ENCODE assay signal across 13 cellular contexts in genomic region chr6:30888472-30889137, GRCh38. TPM values are rescaled to one million over a fixed set of nuclear protein-coding genes. Genes with fewer than 3 reads are reported as not detected.
A peak's percentile ranks its signal among the peaks of the same experiment; 100 is the strongest.
DNase-seq lines count a peak whose midpoint lies in the region; ATAC-seq, FAIRE-seq and TF ChIP-seq lines count a peak whose summit lies in the region.
"Had no signal": no experiment of that assay in that cellular context is flagged by ENCODE, and none has a peak within 500 bp of the region (broad histone marks: within the 10 kb centered on the region; RNA-seq: fewer than 3 reads in every experiment).

No MANE protein-coding gene starts in this region.

- H3K36me3 ChIP-seq in brain microvascular endothelial cell (replicated peaks) (no peaks in the 10 kb centered on the region), keratinocyte (ENCODE audit: control insufficient read depth in 2 of 2, extremely low read depth in 1 of 2, insufficient read depth in 2 of 2, low read length in 2 of 2) (peaks cover 43 to 45% of the 10 kb centered on the region in 2 experiments), tibial nerve (peaks cover 0 to 40% (median 3%) of the 10 kb centered on the region in 3 donors), heart right ventricle (peaks cover 0 to 46% (median 5%) of the 10 kb centered on the region in 9 donors)

- peaks cover 8% of the 10 kb centered on the region for H3K9me1 ChIP-seq in keratinocyte (ENCODE audit: control insufficient read depth, extremely low read depth, insufficient read depth, low read length)

- in situ Hi-C loops in brain microvascular endothelial cell (cut with HindIII; ENCODE audit: low pct_ligation_motif_present, low sequenced_read_pairs) = no loop called here

- peaks cover 30% of the 10 kb centered on the region for H4K20me1 ChIP-seq in keratinocyte (ENCODE audit: control insufficient read depth, extremely low read depth, insufficient read depth, low read length)

- intact Hi-C loops in heart right ventricle (cut with DNase I) = loop anchor here in 3 of 10 donors (5.0 to 10.0 kb wide), 3 partner anchors 146 to 204 kb away; partner anchors contain the start of genes FLOT1 (in 1 of the 3), IER3 (in 1 of the 3) and PPP1R18 (in 1 of the 3)

- TF ChIP-seq CTCF in brain microvascular endothelial cell (IDR thresholded peaks at IDR 0.05; ENCODE audit: low read depth, low read length, missing control alignments) (no peak), keratinocyte (optimal IDR thresholded peaks at IDR 0.05 in 1 of 3, IDR thresholded peaks at IDR 0.05 in 1 of 3, conservative IDR thresholded peaks at IDR 0.05 in 1 of 3; ENCODE audit: extremely low read depth in 1 of 3, insufficient read depth in 2 of 3, low read length in 3 of 3) (no peak), tibial nerve (IDR thresholded peaks at IDR 0.05) (no peak), heart right ventricle (IDR thresholded peaks at IDR 0.05) (no peak)

- H3K27me3 ChIP-seq in brain microvascular endothelial cell (replicated peaks) (no peaks in the 10 kb centered on the region), keratinocyte (ENCODE audit: control insufficient read depth, extremely low read depth, insufficient read depth, low read length) (no peaks in the 10 kb centered on the region), tibial nerve (no peaks in the 10 kb centered on the region), heart right ventricle (peaks cover 0 to 20% (median 0%) of the 10 kb centered on the region in 7 donors)

- no peak for ATAC-seq in heart right ventricle

- WGBS in tibial nerve, 2 donors = 68 to 74% methylated on average over 7 to 8 of the region's 8 CpGs
- WGBS in heart right ventricle, 2 donors = 89 to 91% methylated on average over 8 of the region's 8 CpGs

- no peak for TF ChIP-seq EP300 in tibial nerve (IDR thresholded peaks at IDR 0.05)

- H3K4me3 ChIP-seq in brain microvascular endothelial cell (ENCODE audit: low read depth, low read length) (no peak overlapping the region), keratinocyte (ENCODE audit: control insufficient read depth in 2 of 3, extremely low read depth in 1 of 3, insufficient read depth in 2 of 3, low read depth in 1 of 3, low read length in 3 of 3) (no peak overlapping the region), tibial nerve (no peak overlapping the region), heart right ventricle (no peak overlapping the region)

- H3K4me2 ChIP-seq in keratinocyte (ENCODE audit: control insufficient read depth, extremely low read depth, insufficient read depth, low read depth, low read length) = no peak overlapping the region

- no peak overlapping the region for H2AFZ ChIP-seq in keratinocyte (ENCODE audit: control insufficient read depth, low read length)

- peaks cover 83% of the 10 kb centered on the region for H3K79me2 ChIP-seq in keratinocyte (ENCODE audit: control insufficient read depth, insufficient read depth, low read length)

- H3K4me1 ChIP-seq in keratinocyte (ENCODE audit: control insufficient read depth, extremely low read depth, insufficient read depth, low read length) (peaks cover 55% of the 10 kb centered on the region), tibial nerve (peaks cover 0 to 62% (median 41%) of the 10 kb centered on the region in 4 donors), heart right ventricle (peaks cover 9 to 49% (median 26%) of the 10 kb centered on the region in 9 donors)

- no peaks in the 10 kb centered on the region for H3K9me3 ChIP-seq in keratinocyte (ENCODE audit: control insufficient read depth, low read depth, low read length)
- H3K9me3 ChIP-seq in tibial nerve = no peaks in the 10 kb centered on the region
- H3K9me3 ChIP-seq in heart right ventricle = no peaks in the 10 kb centered on the region

- no peak for TF ChIP-seq POLR2A in tibial nerve (IDR thresholded peaks at IDR 0.05)

- peak; percentile 6 for DNase-seq in activated CD8-positive, alpha-beta memory T cell treated with anti-CD3 and anti-CD28 coated beads, Interleukin-2, amount 50 U/mL, for 4 hours
- no peak for DNase-seq in activated CD8-positive, alpha-beta memory T cell treated with anti-CD3 and anti-CD28 coated beads for 24 hours
- DNase-seq in brain microvascular endothelial cell = peak; percentile 63
- no peak for DNase-seq in keratinocyte (ENCODE audit: low read depth, low spot score)
- DNase-seq in tibial nerve (ENCODE audit: low spot score in 2 of 2) = no peak
- no peak for DNase-seq in iPS-NIHi7 (ENCODE audit: extremely low spot score)
- no peak for DNase-seq in heart right ventricle
- DNase-seq in HTR-8/SVneo (ENCODE audit: insufficient read length, low spot score) = no peak
- DNase-seq: ACHN, KG1, NCI-H524 had no signal

- FAIRE-seq in keratinocyte (lab: Jason Lieb, UNC) (no peak), HTR-8/SVneo (lab: Jason Lieb, UNC) (no peak)
- FAIRE-seq: islet of Langerhans had no signal

- H3K27ac ChIP-seq in brain microvascular endothelial cell (peak overlapping the region; percentile 49), keratinocyte (ENCODE audit: control insufficient read depth, insufficient read depth, low read length) (peak overlapping the region; percentile 25), tibial nerve (peak overlapping the region in 3 of 4 donors; percentile 47 to 98 (median 60)), heart right ventricle (no peak overlapping the region)

- dilution Hi-C loops in keratinocyte (cut with MboI; ENCODE audit: extremely low pct_ligation_motif_present, low sequenced_read_pairs) = no loop called here

- no peak overlapping the region for H3K9ac ChIP-seq in keratinocyte (ENCODE audit: control insufficient read depth, extremely low read depth, insufficient read depth, low read length)

RNA-seq across cellular contexts. Expression of gene DDR1, which starts 4.3 kb away (rescaled TPM):
- polyA plus RNA-seq in keratinocyte (104 to 178 TPM (median 152 TPM) in 3 replicates), heart right ventricle (10 to 100 TPM in 1 of 2 donors, 1 to 10 TPM in 1; 7.3 to 12.1 TPM)
- 28.2 TPM for polyA plus RNA-seq in keratinocyte (2011; ENCODE audit: low read depth)
- polyA plus RNA-seq in keratinocyte (2011; cell fraction: cytosol; rRNA removed) = 52.6 and 78.8 TPM in 2 replicates
- 361 and 438 TPM in 2 replicates for polyA plus RNA-seq in keratinocyte (2011; cell fraction: nucleus; rRNA removed)
- 113 and 227 TPM in 2 replicates for polyA plus RNA-seq in keratinocyte (2012; ENCODE audit: low replicate concordance)
- 175 to 367 TPM (median 287 TPM) in 3 replicates for polyA minus RNA-seq in keratinocyte
- polyA minus RNA-seq in keratinocyte (2011; cell fraction: cytosol; rRNA and poly(A)+ RNA removed) = 399 TPM
- polyA minus RNA-seq in keratinocyte (2011; cell fraction: nucleus; rRNA and poly(A)+ RNA removed) = 550 and 554 TPM in 2 replicates
- total RNA-seq in tibial nerve (10 to 100 TPM; 36.7 to 60.1 (median 39.8) TPM), heart right ventricle (10 to 100 TPM; 15.5 to 49.2 (median 26.9) TPM)

RNA-seq across cellular contexts. Expression of gene GTF2H4, which starts 19.4 kb away (rescaled TPM):
- 34.2 to 44.0 TPM (median 38.7 TPM) in 3 replicates for polyA plus RNA-seq in keratinocyte
- 7.2 TPM for polyA plus RNA-seq in keratinocyte (2011; ENCODE audit: low read depth)
- 24.4 and 25.0 TPM in 2 replicates for polyA plus RNA-seq in keratinocyte (2011; cell fraction: cytosol; rRNA removed)
- polyA plus RNA-seq in keratinocyte (2011; cell fraction: nucleus; rRNA removed) = 68.9 and 72.9 TPM in 2 replicates
- 21.9 and 32.3 TPM in 2 replicates for polyA plus RNA-seq in keratinocyte (2012; ENCODE audit: low replicate concordance)
- polyA minus RNA-seq in keratinocyte = 18.1 to 28.5 TPM (median 19.3 TPM) in 3 replicates
- polyA minus RNA-seq in keratinocyte (2011; cell fraction: cytosol; rRNA and poly(A)+ RNA removed) = 21.5 TPM
- polyA minus RNA-seq in keratinocyte (2011; cell fraction: nucleus; rRNA and poly(A)+ RNA removed) = 22.3 and 29.5 TPM in 2 replicates
- total RNA-seq in tibial nerve = 10 to 100 TPM in 2 of 4 donors, 1 to 10 TPM in 2; 2.2 to 25.2 (median 10.1) TPM
- 10 to 100 TPM in 8 of 10 donors, 1 to 10 TPM in 2; 8.3 to 25.1 (median 12.5) TPM for total RNA-seq in heart right ventricle
- 10 to 100 TPM; 15.9 to 27.0 TPM for polyA plus RNA-seq in heart right ventricle

RNA-seq across cellular contexts. Expression of gene VARS2, which starts 25.4 kb away (rescaled TPM):
- polyA plus RNA-seq in keratinocyte (12.8 to 14.3 TPM (median 13.8 TPM) in 3 replicates), heart right ventricle (10 to 100 TPM in 1 of 2 donors, 1 to 10 TPM in 1; 9.3 to 26.0 TPM)
- polyA plus RNA-seq in keratinocyte (2011; ENCODE audit: low read depth) = 5.3 TPM
- polyA plus RNA-seq in keratinocyte (2011; cell fraction: cytosol; rRNA removed) = 5.0 and 7.4 TPM in 2 replicates
- 32.6 and 37.0 TPM in 2 replicates for polyA plus RNA-seq in keratinocyte (2011; cell fraction: nucleus; rRNA removed)
- 15.4 and 19.5 TPM in 2 replicates for polyA plus RNA-seq in keratinocyte (2012; ENCODE audit: low replicate concordance)
- polyA minus RNA-seq in keratinocyte = 17.2 to 22.0 TPM (median 20.2 TPM) in 3 replicates
- polyA minus RNA-seq in keratinocyte (2011; cell fraction: cytosol; rRNA and poly(A)+ RNA removed) = 17.5 TPM
- polyA minus RNA-seq in keratinocyte (2011; cell fraction: nucleus; rRNA and poly(A)+ RNA removed) = 18.7 and 24.1 TPM in 2 replicates
- total RNA-seq in tibial nerve (10 to 100 TPM; 22.6 to 26.2 (median 24.7) TPM), heart right ventricle (10 to 100 TPM; 13.4 to 28.4 (median 22.5) TPM)

RNA-seq across cellular contexts. Expression of gene SFTA2, which starts 43.4 kb away (rescaled TPM):
- not detected in 3 replicates for polyA plus RNA-seq in keratinocyte
- not detected for polyA plus RNA-seq in keratinocyte (2011; ENCODE audit: low read depth)
- not detected in 2 replicates for polyA plus RNA-seq in keratinocyte (2011; cell fraction: cytosol; rRNA removed)
- polyA plus RNA-seq in keratinocyte (2011; cell fraction: nucleus; rRNA removed) = not detected in 2 replicates
- 0.54 TPM in 1 of 2 replicates, not detected in the other for polyA plus RNA-seq in keratinocyte (2012; ENCODE audit: low replicate concordance)
- polyA minus RNA-seq in keratinocyte = 0.43 TPM in 1 of 3 replicates, not detected in the others
- polyA minus RNA-seq in keratinocyte (2011; cell fraction: cytosol; rRNA and poly(A)+ RNA removed) = not detected
- polyA minus RNA-seq in keratinocyte (2011; cell fraction: nucleus; rRNA and poly(A)+ RNA removed) = not detected in 2 replicates
- not detected for total RNA-seq in tibial nerve
- total RNA-seq in heart right ventricle = not detected
- polyA plus RNA-seq in heart right ventricle = not detected
- total RNA-seq: T-helper 1 cell treated with Interleukin-12 subunit alpha and Interleukin-12 subunit beta and Interleukin-4 antibody, amounts not matched to agents 30 ng/mL and 1 ng/mL, for 36 hours had no signal

RNA-seq across cellular contexts. Expression of gene MUCL3, which starts 52.2 kb away (rescaled TPM):
- 0.05 TPM in 1 of 3 replicates, not detected in the others for polyA plus RNA-seq in keratinocyte
- 0.71 TPM for polyA plus RNA-seq in keratinocyte (2011; ENCODE audit: low read depth)
- 0.03 and 0.04 TPM in 2 replicates for polyA plus RNA-seq in keratinocyte (2011; cell fraction: cytosol; rRNA removed)
- polyA plus RNA-seq in keratinocyte (2011; cell fraction: nucleus; rRNA removed) = 0.06 and 0.11 TPM in 2 replicates
- polyA plus RNA-seq in keratinocyte (2012; ENCODE audit: low replicate concordance) = 0.58 TPM in 1 of 2 replicates, not detected in the other
- not detected in 3 replicates for polyA minus RNA-seq in keratinocyte
- polyA minus RNA-seq in keratinocyte (2011; cell fraction: cytosol; rRNA and poly(A)+ RNA removed) = not detected
- polyA minus RNA-seq in keratinocyte (2011; cell fraction: nucleus; rRNA and poly(A)+ RNA removed) = not detected in 2 replicates
- under 1 TPM in 1 of 4 donors, not detected in 3; under 0.01 TPM for total RNA-seq in tibial nerve
- under 1 TPM in 1 of 10 donors, not detected in 9; 0.08 TPM for total RNA-seq in heart right ventricle
- polyA plus RNA-seq in heart right ventricle = not detected
- total RNA-seq: T-helper 1 cell treated with Interleukin-12 subunit alpha and Interleukin-12 subunit beta and Interleukin-4 antibody, amounts not matched to agents 30 ng/mL and 1 ng/mL, for 36 hours had no signal

Comparison
In these comparisons a context has a peak if more than half of its experiments do, and no peak if none do; other contexts are left out.
1. DNase-seq: peak in activated CD8-positive, alpha-beta memory T cell treated with anti-CD3 and anti-CD28 coated beads, Interleukin-2, amount 50 U/mL, for 4 hours (single experiment) and brain microvascular endothelial cell (single experiment); none in activated CD8-positive, alpha-beta memory T cell treated with anti-CD3 and anti-CD28 coated beads for 24 hours (single experiment), keratinocyte (single experiment), tibial nerve (0 of 2), iPS-NIHi7 (single experiment), heart right ventricle (0 of 2) and HTR-8/SVneo (single experiment).
2. H3K27ac ChIP-seq: peak in brain microvascular endothelial cell (single experiment), keratinocyte (single experiment) and tibial nerve (3 of 4); none in heart right ventricle (0 of 10).